Comparison of ENCODE assay signal across 15 cellular contexts in genomic region chr6:37856285-37856684, GRCh38. TPM values are rescaled to one million over a fixed set of nuclear protein-coding genes. Genes with fewer than 3 reads are reported as not detected.
DNase-seq lines count a peak whose midpoint lies in the region; ATAC-seq and TF ChIP-seq lines count a peak whose summit lies in the region.
"Had no signal": no experiment of that assay in that cellular context is flagged by ENCODE, and none has a peak within 500 bp of the region (broad histone marks: within the 10 kb centered on the region; RNA-seq: fewer than 3 reads in every experiment).

No MANE protein-coding gene starts in this region.

- peaks cover 2 to 3% of the 10 kb centered on the region in 2 donors for H3K36me3 Mint-ChIP-seq in activated T-cell treated with anti-CD3 and anti-CD28 coated beads, Interleukin-2, amount 50 U/mL, for 72 hours (ENCODE audit: insufficient read depth in 2 of 2)
- H3K36me3 Mint-ChIP-seq in activated T-cell treated with anti-CD3 and anti-CD28 coated beads, Interleukin-2, amount 50 U/mL, for 24 hours (ENCODE audit: low read depth): peaks cover 25% of the 10 kb centered on the region
- H3K36me3 Mint-ChIP-seq in nephron (ENCODE audit: low read depth): no peaks in the 10 kb centered on the region

- ATAC-seq in activated T-cell treated with anti-CD3 and anti-CD28 coated beads, Interleukin-2, amount 50 U/mL, for 72 hours (replicated peaks in 1 of 2): no peak
- ATAC-seq in HG02759 (IDR thresholded peaks at IDR 0.05; ENCODE audit: unreplicated experiment): no peak

- H3K4me1 Mint-ChIP-seq in activated T-cell treated with anti-CD3 and anti-CD28 coated beads, Interleukin-2, amount 50 U/mL, for 72 hours (ENCODE audit: low read depth): peaks cover 49% of the 10 kb centered on the region
- peaks cover 71% of the 10 kb centered on the region for H3K4me1 Mint-ChIP-seq in activated T-cell treated with anti-CD3 and anti-CD28 coated beads, Interleukin-2, amount 50 U/mL, for 24 hours (ENCODE audit: low read depth)
- H3K4me1 Mint-ChIP-seq in nephron: peaks cover 11% of the 10 kb centered on the region

- peak; percentile 62; the same call in 1 of the 2 replicates for TF ChIP-seq EP300 in Ishikawa (IDR thresholded peaks at IDR 0.05; ENCODE audit: borderline replicate concordance)

- no peak for DNase-seq in activated T-cell treated with anti-CD3 and anti-CD28 coated beads, Interleukin-2, amount 50 U/mL, for 72 hours
- DNase-seq in activated T-cell treated with anti-CD3 and anti-CD28 coated beads, Interleukin-2, amount 50 U/mL, for 24 hours: no peak
- DNase-seq in left kidney (ENCODE audit: low read depth, low spot score): peak; percentile 15
- DNase-seq in AG20443 (ENCODE audit: low spot score): no peak
- DNase-seq in globus pallidus (ENCODE audit: low spot score): no peak
- DNase-seq: ACHN; C1 segment of cervical spinal cord; CD4-positive, alpha-beta T cell; DMS153; DMS79 treated with DMSO at 0.1 percent for 48 hours; EL had no signal

- no peak for TF ChIP-seq CTCF in nephron (IDR thresholded peaks at IDR 0.05; ENCODE audit: unreplicated experiment in 3 of 3)

- no peaks in the 10 kb centered on the region for H3K9me3 Mint-ChIP-seq in activated T-cell treated with anti-CD3 and anti-CD28 coated beads, Interleukin-2, amount 50 U/mL, for 72 hours
- H3K9me3 Mint-ChIP-seq in activated T-cell treated with anti-CD3 and anti-CD28 coated beads, Interleukin-2, amount 50 U/mL, for 24 hours: no peaks in the 10 kb centered on the region
- H3K9me3 Mint-ChIP-seq in nephron: no peaks in the 10 kb centered on the region
- H3K9me3 Mint-ChIP-seq: CD4-positive, alpha-beta T cell had no signal

- H3K4me3 Mint-ChIP-seq in activated T-cell treated with anti-CD3 and anti-CD28 coated beads, Interleukin-2, amount 50 U/mL, for 72 hours: no peak overlapping the region
- no peak overlapping the region for H3K4me3 Mint-ChIP-seq in activated T-cell treated with anti-CD3 and anti-CD28 coated beads, Interleukin-2, amount 50 U/mL, for 24 hours
- H3K4me3 Mint-ChIP-seq in nephron: no peak overlapping the region
- H3K4me3 Mint-ChIP-seq: B cell; CD4-positive, alpha-beta T cell had no signal

- H3K27ac Mint-ChIP-seq in activated T-cell treated with anti-CD3 and anti-CD28 coated beads, Interleukin-2, amount 50 U/mL, for 72 hours: peak overlapping the region; percentile 62
- no peak overlapping the region for H3K27ac Mint-ChIP-seq in activated T-cell treated with anti-CD3 and anti-CD28 coated beads, Interleukin-2, amount 50 U/mL, for 24 hours
- peak overlapping the region in 2 of 3 experiments; percentile 7 to 63 for H3K27ac Mint-ChIP-seq in nephron
- H3K27ac Mint-ChIP-seq: B cell; CD4-positive, alpha-beta T cell had no signal

- no peak for TF ChIP-seq RAD21 in Ishikawa (IDR thresholded peaks at IDR 0.05; ENCODE audit: low read depth)

- no peaks in the 10 kb centered on the region for H3K27me3 Mint-ChIP-seq in activated T-cell treated with anti-CD3 and anti-CD28 coated beads, Interleukin-2, amount 50 U/mL, for 72 hours (ENCODE audit: low read depth)
- H3K27me3 Mint-ChIP-seq in activated T-cell treated with anti-CD3 and anti-CD28 coated beads, Interleukin-2, amount 50 U/mL, for 24 hours: no peaks in the 10 kb centered on the region
- H3K27me3 Mint-ChIP-seq in nephron (ENCODE audit: low read depth): no peaks in the 10 kb centered on the region
- H3K27me3 Mint-ChIP-seq: B cell; CD4-positive, alpha-beta T cell had no signal

TF ChIP-seq in Ishikawa, 13 proteins besides CTCF, POLR2A, EP300 and RAD21:
- TF ChIP-seq MAX (IDR thresholded peaks at IDR 0.05) (no peak), TAF1 (IDR thresholded peaks at IDR 0.05; ENCODE audit: low read depth) (no peak), ZBTB7A (IDR thresholded peaks at IDR 0.05; ENCODE audit: low read depth) (no peak), TCF12 (IDR thresholded peaks at IDR 0.05; ENCODE audit: low read depth) (peak; percentile 36; the same call in 1 of the 2 replicates), REST (IDR thresholded peaks at IDR 0.05; ENCODE audit: low read depth) (no peak), YY1 (IDR thresholded peaks at IDR 0.05; ENCODE audit: low read depth) (no peak), EGR1 (IDR thresholded peaks at IDR 0.05) (no peak), USF1 (IDR thresholded peaks at IDR 0.05) (no peak), FOXM1 (IDR thresholded peaks at IDR 0.05; ENCODE audit: borderline replicate concordance, low read depth) (no peak), CEBPB (IDR thresholded peaks at IDR 0.05) (no peak), TEAD4 (IDR thresholded peaks at IDR 0.05) (peak; percentile 72)
TF ChIP-seq in Ishikawa: peak in this region for 2.

RNA-seq across cellular contexts. Expression of gene ZFAND3, which starts 36.8 kb away (rescaled TPM):
- total RNA-seq in activated T-cell treated with anti-CD3 and anti-CD28 coated beads, Interleukin-2, amount 50 U/mL, for 72 hours: 100 to 1,000 TPM in 1 of 2 donors, 10 to 100 TPM in 1; 93.9 to 114 TPM
